In genomic region chr3:66101901-66102300, GRCh38 we compare ENCODE assay signal across 33 cellular contexts.
"Had no signal": no experiment of that assay in that cellular context is flagged by ENCODE, and none has a peak within 500 bp of the region (broad histone marks: within the 10 kb centered on the region; RNA-seq: fewer than 3 reads in every experiment).

No MANE protein-coding gene starts in this region.

- ATAC-seq: activated CD8-positive, alpha-beta T cell treated with anti-CD3 and anti-CD28 coated beads for 36 hours; activated naive CD4-positive, alpha-beta T cell treated with anti-CD3 and anti-CD28 coated beads, Interleukin-2, amount 50 U/mL, for 72 hours; activated naive CD8-positive, alpha-beta T cell treated with anti-CD3 and anti-CD28 coated beads, Interleukin-2, amount 50 U/mL, for 24 hours; activated T-cell treated with anti-CD3 and anti-CD28 coated beads, Interleukin-2, amount 50 U/mL, for 4 hours; activated T-cell treated with anti-CD3 and anti-CD28 coated beads, Interleukin-2, amount 50 U/mL, for 72 hours; activated T-helper 17 cell treated with anti-CD3 and anti-CD28 coated beads, Interleukin-2, amount 50 U/mL, for 72 hours had no signal

- DNase-seq: activated B cell treated with CpG ODN at 0.5 μM for 24 hours; activated CD4-positive, alpha-beta memory T cell treated with anti-CD3 and anti-CD28 coated beads for 36 hours; activated CD4-positive, alpha-beta T cell treated with anti-CD3 and anti-CD28 coated beads for 4 hours; activated CD4-positive, alpha-beta T cell treated with anti-CD3 and anti-CD28 coated beads, Interleukin-2, amount 10 ng/mL, durations not matched to agents 24 days and 14 days; activated CD4-positive, alpha-beta T cell treated with anti-CD3 and anti-CD28 coated beads, Interleukin-2, amount 50 U/mL, for 1 hour; activated CD4-positive, alpha-beta T cell treated with anti-CD3 and anti-CD28 coated beads, Interleukin-2, amount 50 U/mL, for 4 hours; activated CD4-positive, CD25-positive, alpha-beta regulatory T cell treated with anti-CD3 and anti-CD28 coated beads, Interleukin-2, amount 50 U/mL, for 72 hours; activated CD8-positive, alpha-beta memory T cell treated with anti-CD3 and anti-CD28 coated beads, Interleukin-2, amount 50 U/mL, for 4 hours; activated CD8-positive, alpha-beta T cell treated with anti-CD3 and anti-CD28 coated beads for 36 hours; activated effector memory CD4-positive, alpha-beta T cell treated with anti-CD3 and anti-CD28 coated beads, Interleukin-2, amount 50 U/mL, for 16 hours; activated gamma-delta T cell treated with Interleukin-2 at 50 U/mL for 16 hours; activated naive CD4-positive, alpha-beta T cell; activated naive CD4-positive, alpha-beta T cell treated with anti-CD3 and anti-CD28 coated beads for 36 hours; activated naive CD4-positive, alpha-beta T cell treated with anti-CD3 and anti-CD28 coated beads, Interleukin-2, amount 50 U/mL, for 16 hours; activated naive CD8-positive, alpha-beta T cell treated with anti-CD3 and anti-CD28 coated beads, Interleukin-2, amount 10 ng/mL, durations not matched to agents 7 days and 5 days; activated naive CD8-positive, alpha-beta T cell treated with anti-CD3 and anti-CD28 coated beads, Interleukin-2, amount 50 U/mL, for 24 hours; activated T-cell treated with anti-CD3 and anti-CD28 coated beads for 4 hours; activated T-cell treated with anti-CD3 and anti-CD28 coated beads, Interleukin-2, amount 50 U/mL, for 1 hour; activated T-cell treated with anti-CD3 and anti-CD28 coated beads, Interleukin-2, amount 50 U/mL, for 4 hours; activated T-cell treated with anti-CD3 and anti-CD28 coated beads, Interleukin-2, amount 50 U/mL, for 72 hours; amygdala; anterior cingulate cortex; caudate nucleus; T-helper 1 cell; T-helper 2 cell; T-helper 9 cell had no signal

- H3K36me3 ChIP-seq: ascending aorta, cardiac muscle cell had no signal

- FAIRE-seq: bronchial epithelial cell, TTC549 had no signal

- H3K27me3 ChIP-seq: ascending aorta, cardiac muscle cell had no signal

- H3K4me3 ChIP-seq: ascending aorta, cardiac muscle cell had no signal

- H3K27ac ChIP-seq: ascending aorta, cardiac muscle cell, VCaP had no signal

- H3K9me3 ChIP-seq: ascending aorta had no signal
